Comparison of ENCODE assay signal across 8 cellular contexts in the genomic region with DNA sequence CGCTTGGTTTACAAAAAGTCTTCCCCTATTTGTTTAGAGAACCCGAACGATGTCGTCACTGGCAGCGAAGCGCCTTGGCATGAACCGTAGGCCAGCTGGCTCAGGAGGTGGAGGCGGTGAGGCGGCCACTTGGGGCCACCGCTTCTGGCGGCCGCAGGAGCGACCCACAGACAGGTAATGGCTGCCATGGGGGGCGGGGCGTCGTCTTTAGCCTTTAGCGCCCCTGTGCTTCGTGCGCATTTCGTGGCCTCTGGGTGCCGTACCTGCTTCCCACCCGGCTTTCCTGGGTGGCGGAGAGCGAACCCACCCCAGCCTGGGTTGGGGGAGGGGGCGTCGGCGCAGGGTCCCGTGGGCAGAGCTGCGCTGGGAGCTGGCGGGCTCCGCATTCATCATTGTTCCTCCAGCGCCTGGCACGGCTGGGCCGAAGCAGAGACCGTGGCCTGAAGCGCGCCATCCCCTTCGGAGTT. TPM values are rescaled to one million over a fixed set of nuclear protein-coding genes. Genes with fewer than 3 reads are reported as not detected.
A peak's percentile ranks its signal among the peaks of the same experiment; 100 is the strongest.
DNase-seq lines count a peak whose midpoint lies in the region; ATAC-seq lines count a peak whose summit lies in the region.

No MANE protein-coding gene starts in this region.

- intact Hi-C loops in left cardiac atrium (cut with DNase I): no loop called here
- intact Hi-C loops in posterior cingulate gyrus (cut with DNase I): loop anchor here (2.0 kb wide), 2 partner anchors 59 to 61 kb away; a partner anchor contains a TSS

- in situ Hi-C loops in SK-MEL-5 (cut with HindIII; ENCODE audit: low pct_unique_long_range_greater_than_20kb, low sequenced_read_pairs): no loop called here

- DNase-seq in C1 segment of cervical spinal cord (lab: John Stamatoyannopoulos, UW) (peak in 12 of 14 donors; percentile 19 to 74 (median 50)), HPDE6-E6E7 (ENCODE audit: extremely low spot score) (peak; percentile 37), SK-MEL-5 (ENCODE audit: low read depth, low spot score) (peak; percentile 13), left cardiac atrium (peak; percentile 48), posterior cingulate gyrus (peak; percentile 49 to 94 (median 62)), ureter (ENCODE audit: low spot score) (peak; percentile 44)
- DNase-seq in activated naive CD8-positive, alpha-beta T cell treated with anti-CD3 and anti-CD28 coated beads, Interleukin-2, amount 50 U/mL, for 16 hours (ENCODE audit: low read depth, low spot score): peak; percentile 7

- peak; percentile 62 to 76 for ATAC-seq in left cardiac atrium
- no peak for ATAC-seq in HG03521 (IDR thresholded peaks at IDR 0.05; ENCODE audit: unreplicated experiment)

RNA-seq across cellular contexts. Expression of a gene that starts 0.5 kb away (rescaled TPM):
- total RNA-seq in SK-MEL-5 (2014; rRNA removed; shearing (Covaris generic)): 1.6 and 1.8 TPM in 2 replicates
- polyA plus RNA-seq in SK-MEL-5 (2015; cell fraction: cytosol; rRNA removed): 2.9 and 3.3 TPM in 2 replicates
- 1.1 and 5.0 TPM in 2 replicates for polyA plus RNA-seq in SK-MEL-5 (2015; cell fraction: nucleus; rRNA removed)
- total RNA-seq in left cardiac atrium: 10 to 100 TPM in 1 of 2 donors, 1 to 10 TPM in 1; 4.9 to 11.6 TPM
- 4.3 TPM for total RNA-seq in ureter

RNA-seq across cellular contexts. Expression of a gene that starts 26.5 kb away (rescaled TPM):
- 6.6 and 7.0 TPM in 2 replicates for total RNA-seq in SK-MEL-5 (2014; rRNA removed; shearing (Covaris generic))
- 9.5 and 14.4 TPM in 2 replicates for polyA plus RNA-seq in SK-MEL-5 (2015; cell fraction: cytosol; rRNA removed)
- polyA plus RNA-seq in SK-MEL-5 (2015; cell fraction: nucleus; rRNA removed): 12.5 and 16.6 TPM in 2 replicates
- 1 to 10 TPM; 3.8 to 5.6 TPM for total RNA-seq in left cardiac atrium
- 9.5 TPM for total RNA-seq in ureter

RNA-seq across cellular contexts. Expression of a gene that starts 58.6 kb away (rescaled TPM):
- total RNA-seq in SK-MEL-5 (2014; rRNA removed; shearing (Covaris generic)): 5.5 and 7.4 TPM in 2 replicates
- polyA plus RNA-seq in SK-MEL-5 (2015; cell fraction: cytosol; rRNA removed): 8.7 and 11.9 TPM in 2 replicates
- 1.5 and 2.0 TPM in 2 replicates for polyA plus RNA-seq in SK-MEL-5 (2015; cell fraction: nucleus; rRNA removed)
- 1 to 10 TPM; 2.3 to 5.3 TPM for total RNA-seq in left cardiac atrium
- total RNA-seq in ureter: 3.9 TPM

Comparison
In these comparisons a context has a peak if more than half of its experiments do, and no peak if none do; other contexts are left out.
1. DNase-seq: peak in every context shown above with its lines; median percentile 62 in posterior cingulate gyrus; 50 in C1 segment of cervical spinal cord; 48 in left cardiac atrium; 44 in ureter; 37 in HPDE6-E6E7; 13 in SK-MEL-5; 7 in activated naive CD8-positive, alpha-beta T cell treated with anti-CD3 and anti-CD28 coated beads, Interleukin-2, amount 50 U/mL, for 16 hours.